8 cellular contexts compared by ENCODE assay signal in genomic region chr17:75779987-75780889, GRCh38. TPM values are rescaled to one million over a fixed set of nuclear protein-coding genes. Genes with fewer than 3 reads are reported as not detected.
DNase-seq lines count a peak whose midpoint lies in the region; ATAC-seq and TF ChIP-seq lines count a peak whose summit lies in the region.

No MANE protein-coding gene starts in this region.

- TF ChIP-seq CTCF in left lung (IDR thresholded peaks at IDR 0.05), result no peak

- intact Hi-C loops in left lung (cut with DNase I), result loop anchor here in 1 of 2 donors (10.0 kb wide), 1 partner anchor 115 kb away; the partner anchor contains the start of gene TRIM65

- peak overlapping the region; percentile 96 for H3K4me3 Mint-ChIP-seq in activated T-cell treated with anti-CD3 and anti-CD28 coated beads, Interleukin-2, amount 50 U/mL, for 4 hours

- H3K27ac ChIP-seq in left lung (peak overlapping the region; percentile 65 to 99), temporal lobe (ENCODE audit: low read depth, low read length) (peak overlapping the region; percentile 89), SJCRH30 (no peak overlapping the region)

- DNase-seq in activated T-cell treated with anti-CD3 and anti-CD28 coated beads, Interleukin-2, amount 50 U/mL, for 4 hours, result no peak
- no peak for DNase-seq in activated T-cell treated with anti-CD3 and anti-CD28 coated beads for 4 hours
- DNase-seq in activated naive CD4-positive, alpha-beta T cell treated with anti-CD3 and anti-CD28 coated beads, Interleukin-2, amount 50 U/mL, for 72 hours (ENCODE audit: low spot score in 2 of 2), result no peak
- DNase-seq in left lung, result no peak
- DNase-seq in MV-4-11 (lab: John Stamatoyannopoulos, UW), result no peak
- no peak for DNase-seq in SJCRH30
- DNase-seq in NCI-H524 (lab: John Stamatoyannopoulos, UW), result no peak

- peak overlapping the region; percentile 99 to 100 for H3K27ac Mint-ChIP-seq in activated naive CD4-positive, alpha-beta T cell treated with anti-CD3 and anti-CD28 coated beads, Interleukin-2, amount 50 U/mL, for 72 hours

- peaks cover 5 to 35% of the 10 kb centered on the region in 2 donors for H3K36me3 ChIP-seq in left lung
- H3K36me3 ChIP-seq in SJCRH30, result peaks cover 38% of the 10 kb centered on the region

- peaks cover 44% of the 10 kb centered on the region for H3K4me1 Mint-ChIP-seq in activated T-cell treated with anti-CD3 and anti-CD28 coated beads, Interleukin-2, amount 50 U/mL, for 4 hours (ENCODE audit: low read depth)

- ATAC-seq in activated T-cell treated with anti-CD3 and anti-CD28 coated beads, Interleukin-2, amount 50 U/mL, for 4 hours, result no peak
- no peak for ATAC-seq in activated naive CD4-positive, alpha-beta T cell treated with anti-CD3 and anti-CD28 coated beads, Interleukin-2, amount 50 U/mL, for 72 hours
- ATAC-seq in left lung, result no peak

- no peaks in the 10 kb centered on the region for H3K27me3 Mint-ChIP-seq in activated T-cell treated with anti-CD3 and anti-CD28 coated beads, Interleukin-2, amount 50 U/mL, for 4 hours (ENCODE audit: low read depth)

- peaks cover 30% of the 10 kb centered on the region for H3K36me3 Mint-ChIP-seq in activated T-cell treated with anti-CD3 and anti-CD28 coated beads, Interleukin-2, amount 50 U/mL, for 4 hours (ENCODE audit: insufficient read depth)
- H3K36me3 Mint-ChIP-seq in activated naive CD4-positive, alpha-beta T cell treated with anti-CD3 and anti-CD28 coated beads, Interleukin-2, amount 50 U/mL, for 72 hours, result peaks cover 37 to 39% of the 10 kb centered on the region in 2 donors

- H3K4me1 ChIP-seq in left lung, result peaks cover 12 to 62% of the 10 kb centered on the region in 2 donors
- H3K4me1 ChIP-seq in SJCRH30, result peaks cover 9% of the 10 kb centered on the region; the same call in 1 of the 2 replicates

- H3K9me3 ChIP-seq in left lung (no peaks in the 10 kb centered on the region), SJCRH30 (replicated peaks) (no peaks in the 10 kb centered on the region)

- H3K4me3 ChIP-seq in left lung, result peak overlapping the region in 1 of 2 donors; percentile 93
- H3K4me3 ChIP-seq in SJCRH30, result no peak overlapping the region

- no peaks in the 10 kb centered on the region for H3K27me3 ChIP-seq in left lung
- H3K27me3 ChIP-seq in SJCRH30, result no peaks in the 10 kb centered on the region

- no peaks in the 10 kb centered on the region for H3K9me3 Mint-ChIP-seq in activated T-cell treated with anti-CD3 and anti-CD28 coated beads, Interleukin-2, amount 50 U/mL, for 4 hours
- no peaks in the 10 kb centered on the region for H3K9me3 Mint-ChIP-seq in activated naive CD4-positive, alpha-beta T cell treated with anti-CD3 and anti-CD28 coated beads, Interleukin-2, amount 50 U/mL, for 72 hours

RNA-seq across cellular contexts. Expression of gene UNK, which starts 4.4 kb away (rescaled TPM):
- 10 to 100 TPM; 21.0 to 24.5 (median 22.6) TPM for total RNA-seq in activated T-cell treated with anti-CD3 and anti-CD28 coated beads, Interleukin-2, amount 50 U/mL, for 4 hours
- total RNA-seq in activated naive CD4-positive, alpha-beta T cell treated with anti-CD3 and anti-CD28 coated beads, Interleukin-2, amount 50 U/mL, for 72 hours, result 10 to 100 TPM; 15.3 to 29.3 TPM
- total RNA-seq in left lung, result 10 to 100 TPM; 19.8 to 24.6 TPM
- total RNA-seq in temporal lobe, result 24.8 TPM
- 40.6 and 51.4 TPM in 2 replicates for total RNA-seq in SJCRH30 (2014; rRNA removed; shearing (Covaris generic))

RNA-seq across cellular contexts. Expression of gene GALK1, which starts 15.2 kb away (rescaled TPM):
- total RNA-seq in activated T-cell treated with anti-CD3 and anti-CD28 coated beads, Interleukin-2, amount 50 U/mL, for 4 hours, result 10 to 100 TPM; 16.9 to 23.5 (median 21.3) TPM
- total RNA-seq in activated naive CD4-positive, alpha-beta T cell treated with anti-CD3 and anti-CD28 coated beads, Interleukin-2, amount 50 U/mL, for 72 hours, result 10 to 100 TPM; 54.7 to 74.8 TPM
- total RNA-seq in left lung (10 to 100 TPM; 38.1 to 39.6 TPM), temporal lobe (6.4 TPM)
- 29.0 and 31.5 TPM in 2 replicates for total RNA-seq in SJCRH30 (2014; rRNA removed; shearing (Covaris generic))

RNA-seq across cellular contexts. Expression of gene ITGB4, which starts 59.0 kb away (rescaled TPM):
- 1 to 10 TPM in 2 of 3 donors, under 1 TPM in 1; 0.63 to 2.3 (median 1.6) TPM for total RNA-seq in activated T-cell treated with anti-CD3 and anti-CD28 coated beads, Interleukin-2, amount 50 U/mL, for 4 hours
- 1 to 10 TPM in 1 of 2 donors, under 1 TPM in 1; 0.76 to 1.1 TPM for total RNA-seq in activated naive CD4-positive, alpha-beta T cell treated with anti-CD3 and anti-CD28 coated beads, Interleukin-2, amount 50 U/mL, for 72 hours
- total RNA-seq in left lung (10 to 100 TPM; 44.1 to 54.8 TPM), temporal lobe (3.7 TPM)
- total RNA-seq in SJCRH30 (2014; rRNA removed; shearing (Covaris generic)), result 4.3 and 8.8 TPM in 2 replicates
